In genomic region chr3:145246291-145246690, GRCh38 we compare ENCODE assay signal across 29 cellular contexts.
DNase-seq lines count a peak whose midpoint lies in the region; ATAC-seq, FAIRE-seq and TF ChIP-seq lines count a peak whose summit lies in the region.
"Had no signal": no experiment of that assay in that cellular context is flagged by ENCODE, and none has a peak within 500 bp of the region (broad histone marks: within the 10 kb centered on the region; RNA-seq: fewer than 3 reads in every experiment).

No MANE protein-coding gene starts in this region.

- in situ Hi-C loops in HepG2 (cut with HindIII; ENCODE audit: extremely low pct_ligation_motif_present, low pct_unique_long_range_greater_than_20kb): no loop called here

- TF ChIP-seq EP300 in HepG2 (IDR thresholded peaks at IDR 0.05; ENCODE audit: low read depth in 2 of 2, low read length in 2 of 2) (no peak), HepG2 (CRISPR knock-in tag; IDR thresholded peaks at IDR 0.05; ENCODE audit: borderline replicate concordance) (no peak)

- no peaks in the 10 kb centered on the region for H3K36me3 ChIP-seq in HepG2 (replicated peaks in 1 of 2; ENCODE audit: control insufficient read depth in 1 of 2, insufficient read depth in 2 of 2, low read length in 2 of 2)
- H3K36me3 ChIP-seq in right lobe of liver: no peaks in the 10 kb centered on the region
- no peaks in the 10 kb centered on the region for H3K36me3 ChIP-seq in SK-N-MC (ENCODE audit: insufficient read depth, low read length)
- H3K36me3 ChIP-seq in endodermal cell (ENCODE audit: control insufficient read depth, insufficient read depth, low read length): no peaks in the 10 kb centered on the region
- H3K36me3 ChIP-seq in pancreas: no peaks in the 10 kb centered on the region
- H3K36me3 ChIP-seq: BE2C, BLaER1 had no signal

- CTCF ChIA-PET in HepG2 (lab: Yijun Ruan, JAX; ENCODE audit: low intra/inter-chr PET ratio, low total read pairs): no interaction called here

- no peak overlapping the region for H3K27ac Mint-ChIP-seq in endodermal cell
- H3K27ac Mint-ChIP-seq: CD14-positive monocyte; CD4-positive, alpha-beta T cell; CD8-positive, alpha-beta T cell had no signal

- no peak overlapping the region for H2AFZ ChIP-seq in HepG2 (ENCODE audit: low read length)

- H3K79me2 ChIP-seq in HepG2 (ENCODE audit: insufficient read depth, low read length): no peaks in the 10 kb centered on the region

- FAIRE-seq in HepG2 (lab: Jason Lieb, UNC) (no peak), pancreas (lab: Jason Lieb, UNC) (peak; percentile 9)
- FAIRE-seq: D721Med, GM12878, GM12892, GM18507, GM19239 had no signal

- ATAC-seq in HepG2 (no peak), right lobe of liver (no peak), pancreas (no peak)
- ATAC-seq: CD8-positive, alpha-beta T cell; GM12878 had no signal

- no peak for DNase-seq in HepG2 (ENCODE audit: low spot score)
- DNase-seq in right lobe of liver: no peak
- DNase-seq in SK-N-MC (ENCODE audit: low read depth, low spot score): peak; percentile 57
- no peak for DNase-seq in endodermal cell
- DNase-seq in pancreas: no peak
- no peak for DNase-seq in NCI-H1105 (lab: John Stamatoyannopoulos, UW)
- no peak for DNase-seq in OCI-M2 (lab: John Stamatoyannopoulos, UW; ENCODE audit: unreplicated experiment)
- no peak for DNase-seq in DMS114 treated with DMSO at 0.1 percent for 48 hours (lab: John Stamatoyannopoulos, UW; ENCODE audit: unreplicated experiment)
- DNase-seq: ACHN; BE2C; C1 segment of cervical spinal cord; Caco-2; Calu3; CD4-positive, alpha-beta T cell; CD8-positive, alpha-beta T cell; DMS153; DMS53; DMS79; DND-41; EL; GDM1 had no signal

- intact Hi-C loops in HepG2 (cut with micrococcal nuclease; ENCODE audit: unreplicated experiment) (no loop called here), right lobe of liver (cut with DNase I) (no loop called here), pancreas (cut with DNase I) (no loop called here)

- peaks cover 13% of the 10 kb centered on the region for H3K36me3 Mint-ChIP-seq in endodermal cell (ENCODE audit: low read depth)
- H3K36me3 Mint-ChIP-seq: CD14-positive monocyte; CD8-positive, alpha-beta T cell had no signal

- no peak overlapping the region for H3K4me2 ChIP-seq in HepG2 (ENCODE audit: low read depth, low read length)
- H3K4me2 ChIP-seq: BLaER1 had no signal

- H3K9ac ChIP-seq in HepG2 (ENCODE audit: insufficient read depth, low read depth, low read length) (no peak overlapping the region), SK-N-MC (ENCODE audit: insufficient read length) (no peak overlapping the region), endodermal cell (ENCODE audit: extremely low read depth, low read length, poor library complexity, severe bottlenecking) (no peak overlapping the region)
- H3K9ac ChIP-seq: BLaER1 had no signal

- H3K27me3 Mint-ChIP-seq in endodermal cell (ENCODE audit: insufficient read depth): no peaks in the 10 kb centered on the region
- H3K27me3 Mint-ChIP-seq: CD4-positive, alpha-beta T cell had no signal

- H3K4me3 Mint-ChIP-seq in endodermal cell: no peak overlapping the region
- H3K4me3 Mint-ChIP-seq: CD14-positive monocyte; CD4-positive, alpha-beta T cell; CD8-positive, alpha-beta T cell had no signal

- peaks cover 61% of the 10 kb centered on the region for H3K9me3 Mint-ChIP-seq in endodermal cell

- POLR2A ChIA-PET in HepG2 (lab: Yijun Ruan, JAX): no interaction called here

- no peak for TF ChIP-seq RAD21 in HepG2 (CRISPR knock-in tag; IDR thresholded peaks at IDR 0.05)

- H3K4me1 ChIP-seq in HepG2 (ENCODE audit: insufficient read depth, low read length) (no peaks in the 10 kb centered on the region), right lobe of liver (no peaks in the 10 kb centered on the region), endodermal cell (ENCODE audit: control insufficient read depth, insufficient read depth, low read length) (no peaks in the 10 kb centered on the region), pancreas (no peaks in the 10 kb centered on the region)
- H3K4me1 ChIP-seq: BLaER1, Caco-2 had no signal

- 0% methylated on average over 1 of the region's 1 CpG for WGBS in HepG2 (ENCODE audit: low lambda C conversion rate)
- 52% methylated on average over 1 of the region's 1 CpG for WGBS in right lobe of liver (ENCODE audit: insufficient coverage, low coverage, low lambda C conversion rate, missing lambda C conversion rate)
- 96 to 100% methylated on average over 1 of the region's 1 CpG for WGBS in endodermal cell (ENCODE audit: insufficient coverage in 1 of 2, insufficient read length in 1 of 2), 2 experiments
- WGBS in pancreas, 2 donors: 80 to 86% methylated on average over 1 of the region's 1 CpG

- H3K27ac ChIP-seq in HepG2 (ENCODE audit: extremely low read length, insufficient read depth, low read length) (no peak overlapping the region), right lobe of liver (no peak overlapping the region), SK-N-MC (peak overlapping the region; percentile 86), endodermal cell (ENCODE audit: low read depth, low read length) (no peak overlapping the region), pancreas (no peak overlapping the region)
- H3K27ac ChIP-seq: 22Rv1, BLaER1 had no signal

- H4K20me1 ChIP-seq in HepG2 (ENCODE audit: insufficient read depth, low read length): no peaks in the 10 kb centered on the region
- H4K20me1 ChIP-seq: BLaER1 had no signal

- H3K9me3 ChIP-seq in HepG2 (ENCODE audit: low read length): peaks cover 20% of the 10 kb centered on the region; the same call in 1 of the 2 replicates
- H3K9me3 ChIP-seq in right lobe of liver: no peaks in the 10 kb centered on the region
- peaks cover 23% of the 10 kb centered on the region; the same call in 1 of the 2 replicates for H3K9me3 ChIP-seq in SK-N-MC (ENCODE audit: low read depth, low read length)
- peaks cover 81% of the 10 kb centered on the region for H3K9me3 ChIP-seq in endodermal cell (ENCODE audit: control insufficient read depth, low read length)
- H3K9me3 ChIP-seq in pancreas: no peaks in the 10 kb centered on the region
- H3K9me3 ChIP-seq: Caco-2 had no signal

- H3K27me3 ChIP-seq in HepG2 (ENCODE audit: control insufficient read depth in 1 of 2, insufficient read depth in 2 of 2, low read length in 2 of 2): no peaks in the 10 kb centered on the region
- no peaks in the 10 kb centered on the region for H3K27me3 ChIP-seq in right lobe of liver
- no peaks in the 10 kb centered on the region for H3K27me3 ChIP-seq in endodermal cell (ENCODE audit: control insufficient read depth, insufficient read depth, low read length, poor library complexity, severe bottlenecking)
- H3K27me3 ChIP-seq in pancreas: no peaks in the 10 kb centered on the region
- H3K27me3 ChIP-seq: BE2C, BLaER1 had no signal

- no peak overlapping the region for H3K4me3 ChIP-seq in HepG2 (replicated peaks in 1 of 3; ENCODE audit: insufficient read depth in 1 of 3, low read depth in 2 of 3, low read length in 3 of 3)
- no peak overlapping the region for H3K4me3 ChIP-seq in right lobe of liver
- H3K4me3 ChIP-seq in SK-N-MC: peak overlapping the region; percentile 23; the same call in 1 of the 2 replicates
- H3K4me3 ChIP-seq in endodermal cell (ENCODE audit: low read length): peak overlapping the region; percentile 18
- H3K4me3 ChIP-seq in pancreas: no peak overlapping the region
- H3K4me3 ChIP-seq: BLaER1, GM12878 had no signal

- no peaks in the 10 kb centered on the region for H3K4me1 Mint-ChIP-seq in endodermal cell
- H3K4me1 Mint-ChIP-seq: CD14-positive monocyte had no signal

- BruUV-seq in HepG2 (replicated peaks; lab: Mats Ljungman, UMichigan): no TSS peak

- TF ChIP-seq CTCF in HepG2 (CRISPR knock-in tag; IDR thresholded peaks at IDR 0.05) (no peak), right lobe of liver (IDR thresholded peaks at IDR 0.05) (no peak), endodermal cell (conservative IDR thresholded peaks at IDR 0.05) (no peak), pancreas (IDR thresholded peaks at IDR 0.05) (no peak)

- TF ChIP-seq POLR2A in HepG2 (IDR thresholded peaks at IDR 0.05; ENCODE audit: insufficient read depth in 1 of 2, low read depth in 2 of 2, low read length in 2 of 2) (no peak), right lobe of liver (IDR thresholded peaks at IDR 0.05) (no peak)

TF ChIP-seq in HepG2, 621 proteins besides CTCF, POLR2A, EP300 and RAD21:
- no peak for TF ChIP-seq ZNF333 (CRISPR knock-in tag; IDR thresholded peaks at IDR 0.05; ENCODE audit: borderline replicate concordance)
- TF ChIP-seq MAFK (conservative IDR thresholded peaks at IDR 0.05 in 1 of 2, IDR thresholded peaks at IDR 0.05 in 1 of 2; ENCODE audit: low read length in 2 of 2): peak; percentile 58 to 77; a peak in 3 of 4 replicates
- peak; percentile 47; the same call in 1 of the 2 replicates for TF ChIP-seq MAFF (IDR thresholded peaks at IDR 0.05; ENCODE audit: low read depth, low read length)

Comparison
In these comparisons a context has a peak if more than half of its experiments do, and no peak if none do; other contexts are left out.
1. H3K4me3 ChIP-seq: peak in SK-N-MC (single experiment) and endodermal cell (single experiment); none in HepG2 (0 of 3), right lobe of liver (0 of 3) and pancreas (0 of 4).